ENCODE assay signal across 1 cellular context in the genomic region with DNA sequence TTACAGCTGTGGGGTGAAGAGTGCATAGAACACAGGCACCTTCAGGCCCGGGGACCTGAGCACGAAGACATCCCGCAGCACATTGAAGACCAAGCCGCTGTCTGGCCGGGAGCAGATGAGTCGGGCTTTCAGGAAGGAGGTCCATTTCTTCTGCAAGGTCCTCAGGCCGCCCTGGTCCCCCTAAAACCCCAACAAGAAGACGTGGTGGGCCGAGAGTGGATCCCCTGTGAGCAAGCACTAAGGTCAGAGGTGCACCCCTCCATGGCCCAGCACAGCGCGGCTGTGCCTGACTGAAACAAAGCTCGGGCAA.
TF ChIP-seq lines count a peak whose summit lies in the region.

No MANE protein-coding gene starts in this region.

TF ChIP-seq in IMR-90, 13 proteins besides CTCF, POLR2A, EP300 and RAD21 (continued from another document):
- no peak for TF ChIP-seq MXI1 (IDR thresholded peaks at IDR 0.05; ENCODE audit: borderline replicate concordance, low read depth, low read length)
- no peak for TF ChIP-seq RCOR1 (IDR thresholded peaks at IDR 0.05; ENCODE audit: insufficient replicate concordance, low read length)
